8 cellular contexts compared by ENCODE assay signal in genomic region chr11:66950113-66950535, GRCh38. TPM values are rescaled to one million over a fixed set of nuclear protein-coding genes. Genes with fewer than 3 reads are reported as not detected.
DNase-seq lines count a peak whose midpoint lies in the region; ATAC-seq and TF ChIP-seq lines count a peak whose summit lies in the region.

No MANE protein-coding gene starts in this region.

- CTCF ChIA-PET in MCF 10A (lab: Yijun Ruan, JAX), result interaction anchor here (0.7 to 1.9 kb wide), 3 partner anchors 19 to 69 kb away, joined by 3 to 4 read pairs (median 3); no protein-coding TSS in a partner anchor
- CTCF ChIA-PET in CD4-positive, alpha-beta memory T cell (lab: Charles Lee; ENCODE audit: partially characterized antibody), result interaction anchor here (0.9 kb wide), 1 partner anchor 10 kb away, joined by 3 read pairs; no protein-coding TSS in a partner anchor

- H3K4me1 ChIP-seq in mucosa of descending colon (ENCODE audit: low read depth), result peaks cover 4% of the 10 kb centered on the region
- no peaks in the 10 kb centered on the region for H3K4me1 ChIP-seq in CD4-positive, alpha-beta memory T cell (ENCODE audit: insufficient read depth, low read length)

- BruUV-seq in MCF 10A (replicated peaks; lab: Mats Ljungman, UMichigan), result no TSS peak

- no peaks in the 10 kb centered on the region for H3K9me3 ChIP-seq in mucosa of descending colon
- no peaks in the 10 kb centered on the region for H3K9me3 ChIP-seq in CD4-positive, alpha-beta memory T cell (ENCODE audit: control insufficient read depth in 1 of 2, low read length in 2 of 2)

- no peaks in the 10 kb centered on the region for H3K27me3 ChIP-seq in CD4-positive, alpha-beta memory T cell (ENCODE audit: insufficient read depth, low read length)

- H3K4me1 Mint-ChIP-seq in MCF 10A (ENCODE audit: insufficient read depth, unreplicated experiment), result peaks cover 17% of the 10 kb centered on the region
- H3K4me1 Mint-ChIP-seq in CD4-positive, alpha-beta memory T cell, result peaks cover 0 to 2% (median under 1%) of the 10 kb centered on the region in 4 donors

- no peak overlapping the region for H3K4me3 Mint-ChIP-seq in MCF 10A (ENCODE audit: unreplicated experiment)
- H3K4me3 Mint-ChIP-seq in CD4-positive, alpha-beta memory T cell, result no peak overlapping the region

- no peak for TF ChIP-seq CTCF in MCF 10A (IDR thresholded peaks at IDR 0.05; ENCODE audit: unreplicated experiment)
- TF ChIP-seq CTCF in mucosa of descending colon (IDR thresholded peaks at IDR 0.05), result no peak

- DNase-seq in DMS53 treated with DMSO at 0.1 percent for 48 hours (lab: John Stamatoyannopoulos, UW; ENCODE audit: unreplicated experiment) (peak; percentile 97), MCF 10A (ENCODE audit: unreplicated experiment) (peak; percentile 67), mucosa of descending colon (peak in 2 of 3 donors; percentile 43 to 58), T-helper 9 cell (no peak)
- no peak for DNase-seq in CD4-positive, alpha-beta memory T cell

- H3K27me3 Mint-ChIP-seq in MCF 10A (ENCODE audit: insufficient read depth, unreplicated experiment), result no peaks in the 10 kb centered on the region
- no peaks in the 10 kb centered on the region for H3K27me3 Mint-ChIP-seq in CD4-positive, alpha-beta memory T cell

- no peak for TF ChIP-seq EP300 in Ishikawa (IDR thresholded peaks at IDR 0.05; ENCODE audit: borderline replicate concordance)

- peak overlapping the region; percentile 18 for H3K27ac Mint-ChIP-seq in MCF 10A (ENCODE audit: low read depth, unreplicated experiment)
- H3K27ac Mint-ChIP-seq in CD4-positive, alpha-beta memory T cell, result no peak overlapping the region

- H3K36me3 ChIP-seq in mucosa of descending colon (ENCODE audit: low read depth), result no peaks in the 10 kb centered on the region
- H3K36me3 ChIP-seq in CD4-positive, alpha-beta memory T cell (ENCODE audit: insufficient read depth, low read length), result no peaks in the 10 kb centered on the region

- intact Hi-C loops in MCF 10A (cut with micrococcal nuclease) (no loop called here), mucosa of descending colon (cut with DNase I, micrococcal nuclease) (no loop called here)
- intact Hi-C loops in CD4-positive, alpha-beta memory T cell (cut with micrococcal nuclease), result no loop called here

- peak; percentile 73 for ATAC-seq in mucosa of descending colon
- no peak for ATAC-seq in GM21367 (IDR thresholded peaks at IDR 0.05; ENCODE audit: unreplicated experiment)
- no peak for ATAC-seq in HG03045 (IDR thresholded peaks at IDR 0.05; ENCODE audit: unreplicated experiment)

- H3K27ac ChIP-seq in CD4-positive, alpha-beta memory T cell (ENCODE audit: low read depth, low read length), result no peak overlapping the region

- peaks cover 21% of the 10 kb centered on the region for H3K36me3 Mint-ChIP-seq in MCF 10A (ENCODE audit: insufficient read depth, unreplicated experiment)
- no peaks in the 10 kb centered on the region for H3K36me3 Mint-ChIP-seq in CD4-positive, alpha-beta memory T cell

- TF ChIP-seq RAD21 in Ishikawa (IDR thresholded peaks at IDR 0.05; ENCODE audit: low read depth), result no peak

- no peak overlapping the region for H3K4me3 ChIP-seq in mucosa of descending colon
- H3K4me3 ChIP-seq in CD4-positive, alpha-beta memory T cell (ENCODE audit: low read length in 2 of 2), result no peak overlapping the region

- H3K9me3 Mint-ChIP-seq in MCF 10A (ENCODE audit: unreplicated experiment), result no peaks in the 10 kb centered on the region
- no peaks in the 10 kb centered on the region for H3K9me3 Mint-ChIP-seq in CD4-positive, alpha-beta memory T cell

- POLR2A ChIA-PET in MCF 10A (lab: Yijun Ruan, JAX), result interaction anchor here (0.6 to 6.7 kb wide), 7 partner anchors 8 to 106 kb away, joined by 3 to 62 read pairs (median 3); partner anchors contain the start of genes PC and RHOD
- POLR2A ChIA-PET in CD4-positive, alpha-beta memory T cell (lab: Charles Lee; ENCODE audit: partially characterized antibody), result no interaction called here

TF ChIP-seq in Ishikawa, 13 proteins besides CTCF, POLR2A, EP300 and RAD21:
- TF ChIP-seq TEAD4 (IDR thresholded peaks at IDR 0.05) (0 out of 2 replicates have a peak, but pooled peaks have one; percentile 29), YY1 (IDR thresholded peaks at IDR 0.05; ENCODE audit: low read depth) (no peak), CREB1 (IDR thresholded peaks at IDR 0.05; ENCODE audit: low read depth) (peak; percentile 53; the same call in 1 of the 2 replicates), CEBPB (IDR thresholded peaks at IDR 0.05) (no peak)

RNA-seq across cellular contexts. Expression of gene PC, which starts 8.1 kb away (rescaled TPM):
- total RNA-seq in MCF 10A (2022), result 27.0 and 37.7 TPM in 2 replicates
- 10 to 100 TPM; 20.0 to 43.8 (median 43.3) TPM for total RNA-seq in mucosa of descending colon
- total RNA-seq in CD4-positive, alpha-beta memory T cell, result 1 to 10 TPM; 7.6 to 7.7 TPM
- 1 to 10 TPM; 2.9 to 3.2 TPM for polyA plus RNA-seq in CD4-positive, alpha-beta memory T cell

RNA-seq across cellular contexts. Expression of gene C11orf86, which starts 25.0 kb away (rescaled TPM):
- total RNA-seq in MCF 10A (2022) (not detected in 2 replicates), mucosa of descending colon (10 to 100 TPM; 26.9 to 51.5 (median 38.3) TPM)
- total RNA-seq in CD4-positive, alpha-beta memory T cell, result not detected
- not detected for polyA plus RNA-seq in CD4-positive, alpha-beta memory T cell

Comparison
In these comparisons a context has a peak if more than half of its experiments do, and no peak if none do; other contexts are left out.
1. DNase-seq: peak in DMS53 treated with DMSO at 0.1 percent for 48 hours (single experiment), MCF 10A (single experiment) and mucosa of descending colon (2 of 3); none in CD4-positive, alpha-beta memory T cell (0 of 5) and T-helper 9 cell (single experiment).
2. RNA of gene C11orf86, which starts 25.0 kb away (total RNA-seq): 26.9 to 51.5 TPM in mucosa of descending colon; not detected in MCF 10A and not detected in CD4-positive, alpha-beta memory T cell; every median in the first group is over 10 times any median in the second.